ENCODE assay signal across 8 cellular contexts in the genomic region with DNA sequence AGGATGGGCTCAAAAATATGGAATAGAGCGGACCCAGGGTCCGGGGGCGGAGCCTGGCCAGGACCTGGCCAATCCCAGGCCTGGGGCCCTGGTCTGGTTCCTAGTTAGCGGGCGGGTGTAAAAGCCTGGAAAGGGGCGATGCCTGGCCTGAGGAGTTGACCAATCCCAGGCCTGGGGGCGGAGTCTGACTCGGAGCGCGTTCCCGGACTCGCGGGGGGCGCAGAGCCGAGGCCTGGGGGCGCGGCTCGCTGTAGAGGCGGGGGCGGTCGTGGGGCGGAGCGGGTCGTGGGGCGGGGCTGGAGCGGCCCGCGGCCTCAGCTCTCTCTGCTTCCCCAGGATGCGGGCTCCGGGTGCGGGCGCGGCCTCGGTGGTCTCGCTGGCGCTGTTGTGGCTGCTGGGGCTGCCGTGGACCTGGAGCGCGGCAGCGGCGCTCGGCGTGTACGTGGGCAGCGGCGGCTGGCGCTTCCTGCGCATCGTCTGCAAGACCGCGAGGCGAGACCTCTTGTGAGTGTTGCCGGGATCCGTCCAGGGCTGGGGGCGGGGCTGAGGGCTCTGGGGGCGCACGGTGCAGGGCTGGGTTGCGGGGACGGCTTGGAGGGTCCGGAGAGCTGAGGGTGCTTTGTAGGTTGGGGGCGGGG. TPM values are rescaled to one million over a fixed set of nuclear protein-coding genes. Genes with fewer than 3 reads are reported as not detected.
DNase-seq lines count a peak whose midpoint lies in the region; TF ChIP-seq lines count a peak whose summit lies in the region.

A gene (plus strand): TSS at position 321 of the 638 bp plus-strand sequence. CDS start 17 bp downstream, at position 338.

- no peak for TF ChIP-seq RAD21 in SK-N-SH (IDR thresholded peaks at IDR 0.05; ENCODE audit: low read length)

- peak within 1 kb of the TSS; percentile 90 for H2AFZ ChIP-seq in SK-N-SH (ENCODE audit: low read depth)
- peak within 1 kb of the TSS; percentile 96 for H2AFZ ChIP-seq in osteoblast (ENCODE audit: low read length)

- no peak for TF ChIP-seq EP300 in SK-N-SH (IDR thresholded peaks at IDR 0.05; ENCODE audit: borderline replicate concordance in 1 of 2, low read depth in 1 of 2, low read length in 1 of 2)

- WGBS in SK-N-SH (ENCODE audit: low lambda C conversion rate), result 1% methylated on average over 29 of the region's 61 CpGs

- H3K4me3 ChIP-seq in NB4 (ENCODE audit: low read depth, low read length) (peak within 1 kb of the TSS; percentile 65), SK-N-SH (ENCODE audit: low read depth in 2 of 2, low read length in 1 of 2) (peak within 1 kb of the TSS; percentile 67 to 72), osteoblast (ENCODE audit: insufficient read depth, low read length) (peak within 1 kb of the TSS; percentile 86)

- peaks cover 3% of the 10 kb centered on the region for H3F3A ChIP-seq in SK-N-SH (replicated peaks; ENCODE audit: insufficient read depth)

- DNase-seq in GM03348 (ENCODE audit: low spot score) (peak; percentile 97), HEK293T (ENCODE audit: extremely low spot score) (peak; percentile 94), NB4 (ENCODE audit: low read depth) (peak; percentile 98), SK-N-SH (peak; percentile 96), head of caudate nucleus (peak; percentile 99 to 100 (median 100)), osteoblast (ENCODE audit: insufficient read length, low spot score, missing footprints) (peak; percentile 98)
- peak; percentile 78 for DNase-seq in activated naive CD8-positive, alpha-beta T cell treated with anti-CD3 and anti-CD28 coated beads, Interleukin-2, amount 50 U/mL, for 16 hours (ENCODE audit: low read depth, low spot score)

- peaks cover 34% of the 10 kb centered on the region for H3K79me2 ChIP-seq in SK-N-SH (ENCODE audit: insufficient read depth)
- peaks cover 42% of the 10 kb centered on the region for H3K79me2 ChIP-seq in osteoblast (ENCODE audit: insufficient read depth, low read length)

- H3K27ac ChIP-seq in SK-N-SH (ENCODE audit: low read depth in 2 of 2, low read length in 1 of 2) (peak within 1 kb of the TSS; percentile 72 to 80), osteoblast (ENCODE audit: low read depth, low read length) (peak within 1 kb of the TSS; percentile 72), temporal lobe (ENCODE audit: low read depth, low read length) (peak within 1 kb of the TSS; percentile 91)

- no peaks in the 10 kb centered on the region for H3K27me3 ChIP-seq in SK-N-SH (ENCODE audit: insufficient read depth)
- no peaks in the 10 kb centered on the region for H3K27me3 ChIP-seq in osteoblast (ENCODE audit: insufficient read depth, low read length)

- POLR2A ChIA-PET in HEK293T (lab: Yijun Ruan, JAX), result interaction anchor here (1.0 to 1.3 kb wide), 3 partner anchors 10 to 136 kb away, joined by 3 to 5 read pairs (median 4); a partner anchor contains a TSS
- POLR2A ChIA-PET in SK-N-SH (lab: Yijun Ruan, JAX), result interaction anchor here (0.5 to 1.0 kb wide), 5 partner anchors 13 to 374 kb away, joined by 3 to 5 read pairs (median 4); a partner anchor contains a TSS

- no peaks in the 10 kb centered on the region; the same call in 1 of the 2 replicates for H4K20me1 ChIP-seq in SK-N-SH (ENCODE audit: insufficient read depth)
- peaks cover 15% of the 10 kb centered on the region for H4K20me1 ChIP-seq in osteoblast (ENCODE audit: insufficient read depth, low read length)

- H3K36me3 ChIP-seq in SK-N-SH (replicated peaks in 1 of 2; ENCODE audit: control insufficient read depth in 1 of 2, insufficient read depth in 2 of 2, low read length in 1 of 2) (no peaks in the 10 kb centered on the region), osteoblast (ENCODE audit: insufficient read depth, low read length) (no peaks in the 10 kb centered on the region)

- H3K4me2 ChIP-seq in SK-N-SH (peak within 1 kb of the TSS; percentile 93), osteoblast (ENCODE audit: insufficient read depth, low read length) (peak within 1 kb of the TSS; percentile 93)

- no peak for TF ChIP-seq POLR2A in NB4 (IDR thresholded peaks at IDR 0.05; ENCODE audit: extremely low read depth, insufficient read length)

- H3K4me1 ChIP-seq in SK-N-SH (ENCODE audit: control insufficient read depth in 1 of 2, insufficient read depth in 2 of 2, low read depth in 1 of 2, low read length in 1 of 2) (peaks cover 11 to 17% of the 10 kb centered on the region in 2 experiments; a peak in 3 of 4 replicates), osteoblast (ENCODE audit: insufficient read depth, low read length) (peaks cover 31% of the 10 kb centered on the region)

- intact Hi-C loops in head of caudate nucleus (cut with DNase I), result loop anchor here (5.0 kb wide), 1 partner anchor 42 kb away; a partner anchor contains a TSS

- H3K9me2 ChIP-seq in SK-N-SH, result no peaks in the 10 kb centered on the region

- H3K9me3 ChIP-seq in SK-N-SH, result no peaks in the 10 kb centered on the region
- H3K9me3 ChIP-seq in osteoblast (ENCODE audit: low read depth, low read length), result no peaks in the 10 kb centered on the region

- peak within 1 kb of the TSS; percentile 78 for H3K9ac ChIP-seq in SK-N-SH

- TF ChIP-seq CTCF in NB4 (IDR thresholded peaks at IDR 0.05; ENCODE audit: low read depth, low read length) (no peak), SK-N-SH (IDR thresholded peaks at IDR 0.05) (no peak), osteoblast (IDR thresholded peaks at IDR 0.05; ENCODE audit: extremely low read depth, low read depth, low read length) (no peak)

- CTCF ChIA-PET in HEK293T (lab: Yijun Ruan, JAX), result interaction anchor here (0.6 to 1.3 kb wide), 2 partner anchors 26 to 41 kb away, joined by 3 to 8 read pairs; a partner anchor contains a TSS
- CTCF ChIA-PET in SK-N-SH (lab: Yijun Ruan, JAX), result interaction anchor here (1.1 to 2.7 kb wide), 5 partner anchors 9 to 136 kb away, joined by 3 to 8 read pairs (median 6); a partner anchor contains a TSS

TF ChIP-seq in HEK293T, 16 proteins besides CTCF, POLR2A, EP300 and RAD21:
- no peak for TF ChIP-seq FOXM1 (IDR thresholded peaks at IDR 0.05; ENCODE audit: borderline replicate concordance)
- no peak for TF ChIP-seq HDGF (IDR thresholded peaks at IDR 0.05; ENCODE audit: borderline replicate concordance)
- TF ChIP-seq ELF4 (IDR thresholded peaks at IDR 0.05), result no peak
- TF ChIP-seq SUZ12 (IDR thresholded peaks at IDR 0.05), result no peak
- no peak for TF ChIP-seq FOXK2 (IDR thresholded peaks at IDR 0.05)
- no peak for TF ChIP-seq NFRKB (IDR thresholded peaks at IDR 0.05)
- TF ChIP-seq L3MBTL2 (conservative IDR thresholded peaks at IDR 0.05), result no peak
- no peak for TF ChIP-seq TARDBP (IDR thresholded peaks at IDR 0.05)
- no peak for TF ChIP-seq FOXA1 (IDR thresholded peaks at IDR 0.05)
- TF ChIP-seq, protein P1, sequence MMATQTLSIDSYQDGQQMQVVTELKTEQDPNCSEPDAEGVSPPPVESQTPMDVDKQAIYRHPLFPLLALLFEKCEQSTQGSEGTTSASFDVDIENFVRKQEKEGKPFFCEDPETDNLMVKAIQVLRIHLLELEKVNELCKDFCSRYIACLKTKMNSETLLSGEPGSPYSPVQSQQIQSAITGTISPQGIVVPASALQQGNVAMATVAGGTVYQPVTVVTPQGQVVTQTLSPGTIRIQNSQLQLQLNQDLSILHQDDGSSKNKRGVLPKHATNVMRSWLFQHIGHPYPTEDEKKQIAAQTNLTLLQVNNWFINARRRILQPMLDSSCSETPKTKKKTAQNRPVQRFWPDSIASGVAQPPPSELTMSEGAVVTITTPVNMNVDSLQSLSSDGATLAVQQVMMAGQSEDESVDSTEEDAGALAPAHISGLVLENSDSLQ (IDR thresholded peaks at IDR 0.05), result no peak

TF ChIP-seq in SK-N-SH, 30 proteins besides CTCF, POLR2A, EP300 and RAD21 (continues in another document):
- TF ChIP-seq, protein P2, sequence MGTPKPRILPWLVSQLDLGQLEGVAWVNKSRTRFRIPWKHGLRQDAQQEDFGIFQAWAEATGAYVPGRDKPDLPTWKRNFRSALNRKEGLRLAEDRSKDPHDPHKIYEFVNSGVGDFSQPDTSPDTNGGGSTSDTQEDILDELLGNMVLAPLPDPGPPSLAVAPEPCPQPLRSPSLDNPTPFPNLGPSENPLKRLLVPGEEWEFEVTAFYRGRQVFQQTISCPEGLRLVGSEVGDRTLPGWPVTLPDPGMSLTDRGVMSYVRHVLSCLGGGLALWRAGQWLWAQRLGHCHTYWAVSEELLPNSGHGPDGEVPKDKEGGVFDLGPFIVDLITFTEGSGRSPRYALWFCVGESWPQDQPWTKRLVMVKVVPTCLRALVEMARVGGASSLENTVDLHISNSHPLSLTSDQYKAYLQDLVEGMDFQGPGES (IDR thresholded peaks at IDR 0.05; ENCODE audit: low read depth, low read length), result no peak
- TF ChIP-seq ELF1 (IDR thresholded peaks at IDR 0.05), result no peak
- TF ChIP-seq SMC3 (IDR thresholded peaks at IDR 0.05; ENCODE audit: low read depth, low read length), result no peak
- no peak for TF ChIP-seq GABPA (IDR thresholded peaks at IDR 0.05; ENCODE audit: low read depth)
- TF ChIP-seq EZH2phosphoT487 (IDR thresholded peaks at IDR 0.05; ENCODE audit: borderline replicate concordance, low read depth), result no peak
- TF ChIP-seq POLR2AphosphoS5 (IDR thresholded peaks at IDR 0.05; ENCODE audit: low read depth, low read length), result no peak
- no peak for TF ChIP-seq TCF12 (IDR thresholded peaks at IDR 0.05)
- 0 out of 2 replicates have a peak, but pooled peaks have one; percentile 14 for TF ChIP-seq RCOR1 (IDR thresholded peaks at IDR 0.05; ENCODE audit: low read length)
- TF ChIP-seq, protein P3, sequence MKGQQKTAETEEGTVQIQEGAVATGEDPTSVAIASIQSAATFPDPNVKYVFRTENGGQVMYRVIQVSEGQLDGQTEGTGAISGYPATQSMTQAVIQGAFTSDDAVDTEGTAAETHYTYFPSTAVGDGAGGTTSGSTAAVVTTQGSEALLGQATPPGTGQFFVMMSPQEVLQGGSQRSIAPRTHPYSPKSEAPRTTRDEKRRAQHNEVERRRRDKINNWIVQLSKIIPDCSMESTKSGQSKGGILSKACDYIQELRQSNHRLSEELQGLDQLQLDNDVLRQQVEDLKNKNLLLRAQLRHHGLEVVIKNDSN (IDR thresholded peaks at IDR 0.05; ENCODE audit: borderline replicate concordance, low read depth), result no peak
- peak; percentile 60; the same call in 1 of the 2 replicates for TF ChIP-seq MXI1 (IDR thresholded peaks at IDR 0.05; ENCODE audit: low read depth, low read length)
- TF ChIP-seq RFX5 (IDR thresholded peaks at IDR 0.05; ENCODE audit: low read length), result peak; percentile 73
- peak; percentile 37 for TF ChIP-seq CHD2 (IDR thresholded peaks at IDR 0.05; ENCODE audit: low read length, partially characterized antibody)
- no peak for TF ChIP-seq GATA2 (CRISPR knock-in tag; IDR thresholded peaks at IDR 0.05)
- no peak for TF ChIP-seq JUND (IDR thresholded peaks at IDR 0.05)
- peak; percentile 32 for TF ChIP-seq NRF1 (IDR thresholded peaks at IDR 0.05; ENCODE audit: low read depth, low read length)
- no peak for TF ChIP-seq TAF1 (IDR thresholded peaks at IDR 0.05; ENCODE audit: borderline replicate concordance, low read depth, low read length)
- TF ChIP-seq FOXM1 (IDR thresholded peaks at IDR 0.05; ENCODE audit: low read depth), result no peak

RNA-seq across cellular contexts. Expression of the gene that starts here (rescaled TPM):
- 15.0 and 16.8 TPM in 2 replicates for polyA plus RNA-seq in SK-N-SH (2012; rRNA removed)
- 4.7 and 8.1 TPM in 2 replicates for polyA plus RNA-seq in SK-N-SH (2012; cell fraction: cytosol; rRNA removed)
- 57.5 and 73.2 TPM in 2 replicates for polyA plus RNA-seq in SK-N-SH (2012; cell fraction: nucleus; rRNA removed)
- 47.4 and 64.4 TPM in 2 replicates for total RNA-seq in osteoblast
- 13.8 TPM for total RNA-seq in temporal lobe

Comparison
In these comparisons a context has a peak if more than half of its experiments do, and no peak if none do; other contexts are left out.
1. Peak in every context shown above with its lines: DNase-seq, H3K4me3 ChIP-seq and H3K27ac ChIP-seq.